8 cellular contexts compared by ENCODE assay signal in genomic region chr17:4710693-4711634, GRCh38. TPM values are rescaled to one million over a fixed set of nuclear protein-coding genes. Genes with fewer than 3 reads are reported as not detected.
DNase-seq lines count a peak whose midpoint lies in the region; ATAC-seq, FAIRE-seq and TF ChIP-seq lines count a peak whose summit lies in the region.

No MANE protein-coding gene starts in this region.

- no peaks in the 10 kb centered on the region for H3K9me3 ChIP-seq in ovary

- TF ChIP-seq EP300 in ovary (IDR thresholded peaks at IDR 0.05), result no peak

- WGBS in ovary, 3 donors, result 9 to 11% (median 9%) methylated on average over 55 to 57 of the region's 57 CpGs

- no peak for TF ChIP-seq POLR2A in NB4 (IDR thresholded peaks at IDR 0.05; ENCODE audit: extremely low read depth, insufficient read length)
- TF ChIP-seq POLR2A in ovary (IDR thresholded peaks at IDR 0.05), result no peak

- peak overlapping the region; percentile 78 for H3K4me3 ChIP-seq in NB4 (ENCODE audit: low read depth, low read length)
- H3K4me3 ChIP-seq in fibroblast of mammary gland (ENCODE audit: control insufficient read depth, low read depth, low read length), result peak overlapping the region; percentile 61
- peak overlapping the region; percentile 88 for H3K4me3 ChIP-seq in ovary

- ATAC-seq in GM18498 (IDR thresholded peaks at IDR 0.05; ENCODE audit: unreplicated experiment) (no peak), HG03159 (IDR thresholded peaks at IDR 0.05; ENCODE audit: unreplicated experiment) (no peak)

- DNase-seq in GM19239 (ENCODE audit: insufficient read length, low spot score), result no peak
- DNase-seq in NB4 (ENCODE audit: low read depth), result peak; percentile 87
- DNase-seq in activated T-cell treated with anti-CD3 and anti-CD28 coated beads for 4 hours, result peak; percentile 33
- no peak for DNase-seq in fibroblast of mammary gland (ENCODE audit: low read depth)
- DNase-seq in ovary, result no peak
- no peak for DNase-seq in dedifferentiated amniotic fluid mesenchymal stem cell (ENCODE audit: extremely low spot score)

- H3K4me1 ChIP-seq in ovary (ENCODE audit: insufficient read depth), result peaks cover 3% of the 10 kb centered on the region

- TF ChIP-seq CTCF in NB4 (IDR thresholded peaks at IDR 0.05; ENCODE audit: low read depth, low read length), result no peak
- TF ChIP-seq CTCF in fibroblast of mammary gland (conservative IDR thresholded peaks at IDR 0.05; ENCODE audit: control insufficient read depth, insufficient read depth, low read depth, low read length), result no peak
- TF ChIP-seq CTCF in ovary (IDR thresholded peaks at IDR 0.05), result no peak

- intact Hi-C loops in ovary (cut with DNase I), result no loop called here

- FAIRE-seq in GM19239 (lab: Jason Lieb, UNC), result peak; percentile 92

- no peaks in the 10 kb centered on the region for H3K27me3 ChIP-seq in ovary

- H3K27ac ChIP-seq in ovary, result peak overlapping the region; percentile 63 to 84

- no peaks in the 10 kb centered on the region for H3K36me3 ChIP-seq in ovary

RNA-seq across cellular contexts. Expression of gene ARRB2, which starts 0.5 kb away (rescaled TPM):
- total RNA-seq in ovary, result 10 to 100 TPM; 13.4 to 38.2 (median 30.6) TPM
- polyA plus RNA-seq in ovary, result 10 to 100 TPM; 16.4 to 40.6 TPM

RNA-seq across cellular contexts. Expression of gene PELP1, which starts 7.0 kb away (rescaled TPM):
- 10 to 100 TPM; 19.2 to 75.0 (median 63.1) TPM for total RNA-seq in ovary
- polyA plus RNA-seq in ovary, result 10 to 100 TPM; 13.5 to 25.6 TPM

RNA-seq across cellular contexts. Expression of gene MED11, which starts 20.3 kb away (rescaled TPM):
- total RNA-seq in ovary, result 10 to 100 TPM; 10.7 to 21.8 (median 15.4) TPM
- 10 to 100 TPM; 18.0 TPM for polyA plus RNA-seq in ovary

RNA-seq across cellular contexts. Expression of gene ZMYND15, which starts 28.7 kb away (rescaled TPM):
- total RNA-seq in ovary, result 1 to 10 TPM in 3 of 7 donors, under 1 TPM in 4; 0.36 to 1.4 (median 0.99) TPM
- under 1 TPM; 0.33 to 0.57 TPM for polyA plus RNA-seq in ovary

RNA-seq across cellular contexts. Expression of gene CXCL16, which starts 28.8 kb away (rescaled TPM):
- total RNA-seq in ovary, result 10 to 100 TPM in 6 of 7 donors, 1 to 10 TPM in 1; 5.8 to 30.7 (median 16.8) TPM
- polyA plus RNA-seq in ovary, result 10 to 100 TPM in 1 of 2 donors, 1 to 10 TPM in 1; 7.6 to 41.6 TPM

Comparison
In these comparisons a context has a peak if more than half of its experiments do, and no peak if none do; other contexts are left out.
1. DNase-seq: peak in NB4 (single experiment) and activated T-cell treated with anti-CD3 and anti-CD28 coated beads for 4 hours (single experiment); none in GM19239 (single experiment), fibroblast of mammary gland (single experiment), ovary (0 of 5) and dedifferentiated amniotic fluid mesenchymal stem cell (single experiment).
2. Peak in every context shown above with its lines, with median percentiles within 50 percentile points of each other: H3K4me3 ChIP-seq.